In genomic region chr14:86091811-86092210, GRCh38 we compare ENCODE assay signal across 15 cellular contexts.
"Had no signal": no experiment of that assay in that cellular context is flagged by ENCODE, and none has a peak within 500 bp of the region (broad histone marks: within the 10 kb centered on the region; RNA-seq: fewer than 3 reads in every experiment).

No MANE protein-coding gene starts in this region.

- DNase-seq: activated CD4-positive, CD25-positive, alpha-beta regulatory T cell treated with anti-CD3 and anti-CD28 coated beads, Interleukin-2, amount 50 U/mL, for 72 hours; activated naive CD4-positive, alpha-beta T cell treated with anti-CD3 and anti-CD28 coated beads for 36 hours; activated naive CD8-positive, alpha-beta T cell treated with anti-CD3 and anti-CD28 coated beads, Interleukin-2, amount 50 U/mL, for 24 hours; activated T-cell treated with anti-CD3 and anti-CD28 coated beads for 4 hours; left ventricle myocardium inferior; mesenchymal stem cell; stimulated activated naive CD8-positive, alpha-beta T cell treated with anti-CD3 and anti-CD28 coated beads, Interleukin-15, Interleukin-2, amounts not matched to agents 100 U/mL and 50 U/mL, for 24 hours; T1000; transverse colon had no signal

- ATAC-seq: activated naive CD8-positive, alpha-beta T cell treated with anti-CD3 and anti-CD28 coated beads, Interleukin-2, amount 50 U/mL, for 24 hours; activated T-helper 17 cell treated with anti-CD3 and anti-CD28 coated beads, Interleukin-2, amount 50 U/mL, for 72 hours; esophagus mucosa; stimulated activated naive CD8-positive, alpha-beta T cell treated with anti-CD3 and anti-CD28 coated beads, Interleukin-15, Interleukin-2, amounts not matched to agents 100 U/mL and 50 U/mL, for 24 hours had no signal

- H3K4me1 ChIP-seq: ascending aorta, left ventricle myocardium inferior, right atrium auricular region, transverse colon, vagina had no signal

- H3K4me3 ChIP-seq: ascending aorta, left ventricle myocardium inferior, right atrium auricular region, skin epidermis, transverse colon, vagina had no signal

- H3K36me3 ChIP-seq: ascending aorta, left ventricle myocardium inferior, right atrium auricular region, transverse colon, vagina had no signal

- H3K27me3 ChIP-seq: ascending aorta, right atrium auricular region, transverse colon, vagina had no signal

- H3K9me3 ChIP-seq: ascending aorta, right atrium auricular region, vagina had no signal

- H3K27ac ChIP-seq: ascending aorta, left ventricle myocardium inferior, right atrium auricular region, skin epidermis, transverse colon, vagina had no signal
